In the genomic region with DNA sequence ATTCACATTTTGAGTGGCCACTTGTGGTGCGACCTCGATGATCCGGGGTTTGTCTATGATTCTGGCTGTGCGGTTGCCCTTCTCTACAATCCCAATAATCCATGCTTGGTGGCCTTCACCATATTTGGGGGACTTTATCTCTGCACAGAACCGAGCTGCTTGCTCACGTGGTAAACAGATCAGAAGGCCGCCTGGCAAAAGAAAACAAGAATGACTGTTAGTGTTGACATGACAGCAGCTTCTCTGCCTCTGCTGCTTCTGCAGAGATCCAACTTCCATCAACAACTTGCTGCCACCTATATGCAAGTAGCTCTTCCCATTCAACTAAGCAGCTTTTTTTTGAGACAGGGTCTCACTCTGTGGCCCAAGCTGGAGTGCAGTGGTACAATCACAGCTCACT, we compare ENCODE assay signal across 31 cellular contexts.
"Had no signal": no experiment of that assay in that cellular context is flagged by ENCODE, and none has a peak within 500 bp of the region (broad histone marks: within the 10 kb centered on the region; RNA-seq: fewer than 3 reads in every experiment).

No MANE protein-coding gene starts in this region.

- H3K4me3 Mint-ChIP-seq: activated CD4-positive, alpha-beta memory T cell treated with anti-CD3 and anti-CD28 coated beads, Interleukin-2, amount 10 ng/mL, durations not matched to agents 7 days and 5 days; activated CD4-positive, alpha-beta T cell treated with anti-CD3 and anti-CD28 coated beads for 36 hours; activated CD8-positive, alpha-beta memory T cell treated with anti-CD3 and anti-CD28 coated beads, Interleukin-2, amount 10 ng/mL, durations not matched to agents 7 days and 5 days; activated naive CD4-positive, alpha-beta T cell treated with anti-CD3 and anti-CD28 coated beads, Interleukin-2, amount 10 ng/mL, durations not matched to agents 7 days and 5 days; activated naive CD8-positive, alpha-beta T cell; activated naive CD8-positive, alpha-beta T cell treated with anti-CD3 and anti-CD28 coated beads, Interleukin-2, amount 50 U/mL, for 24 hours; brain; central memory CD8-positive, alpha-beta T cell; T-cell; T-helper 17 cell had no signal

- H3K4me3 ChIP-seq: MG63 had no signal

- H3K27ac Mint-ChIP-seq: activated CD4-positive, alpha-beta memory T cell treated with anti-CD3 and anti-CD28 coated beads, Interleukin-2, amount 10 ng/mL, durations not matched to agents 7 days and 5 days; activated CD4-positive, alpha-beta T cell treated with anti-CD3 and anti-CD28 coated beads for 36 hours; activated CD8-positive, alpha-beta memory T cell treated with anti-CD3 and anti-CD28 coated beads, Interleukin-2, amount 10 ng/mL, durations not matched to agents 7 days and 5 days; activated naive CD4-positive, alpha-beta T cell treated with anti-CD3 and anti-CD28 coated beads, Interleukin-2, amount 10 ng/mL, durations not matched to agents 7 days and 5 days; activated naive CD8-positive, alpha-beta T cell; activated naive CD8-positive, alpha-beta T cell treated with anti-CD3 and anti-CD28 coated beads, Interleukin-2, amount 50 U/mL, for 24 hours; T-helper 17 cell had no signal

- H3K27me3 Mint-ChIP-seq: activated CD4-positive, alpha-beta memory T cell treated with anti-CD3 and anti-CD28 coated beads, Interleukin-2, amount 10 ng/mL, durations not matched to agents 7 days and 5 days; activated CD4-positive, alpha-beta T cell treated with anti-CD3 and anti-CD28 coated beads for 36 hours; activated CD8-positive, alpha-beta memory T cell treated with anti-CD3 and anti-CD28 coated beads, Interleukin-2, amount 10 ng/mL, durations not matched to agents 7 days and 5 days; activated naive CD4-positive, alpha-beta T cell treated with anti-CD3 and anti-CD28 coated beads, Interleukin-2, amount 10 ng/mL, durations not matched to agents 7 days and 5 days; activated naive CD8-positive, alpha-beta T cell; activated naive CD8-positive, alpha-beta T cell treated with anti-CD3 and anti-CD28 coated beads, Interleukin-2, amount 50 U/mL, for 24 hours; brain; central memory CD8-positive, alpha-beta T cell; T-cell; T-helper 17 cell had no signal

- H3K27me3 ChIP-seq: MG63 had no signal

- ATAC-seq: activated CD4-positive, alpha-beta T cell treated with anti-CD3 and anti-CD28 coated beads for 36 hours; activated CD4-positive, CD25-positive, alpha-beta regulatory T cell treated with anti-CD3 and anti-CD28 coated beads, Interleukin-2, amount 50 U/mL, for 24 hours; activated CD8-positive, alpha-beta memory T cell treated with anti-CD3 and anti-CD28 coated beads, Interleukin-2, amount 10 ng/mL, durations not matched to agents 7 days and 5 days; activated naive CD8-positive, alpha-beta T cell treated with anti-CD3 and anti-CD28 coated beads, Interleukin-2, amount 50 U/mL, for 24 hours; Panc1; SK-N-SH treated with all-trans-retinoic acid at 6 μM for 48 hours; T-cell; T-helper 17 cell had no signal

- DNase-seq: activated CD4-positive, alpha-beta memory T cell treated with anti-CD3 and anti-CD28 coated beads, Interleukin-2, amount 10 ng/mL, durations not matched to agents 7 days and 5 days; activated CD4-positive, alpha-beta T cell treated with anti-CD3 and anti-CD28 coated beads for 36 hours; activated CD8-positive, alpha-beta memory T cell treated with anti-CD3 and anti-CD28 coated beads for 24 hours; activated CD8-positive, alpha-beta memory T cell treated with anti-CD3 and anti-CD28 coated beads, Interleukin-2, amount 10 ng/mL, durations not matched to agents 7 days and 5 days; activated CD8-positive, alpha-beta memory T cell treated with anti-CD3 and anti-CD28 coated beads, Interleukin-2, amount 50 U/mL, for 48 hours; activated effector memory CD4-positive, alpha-beta T cell treated with Interleukin-2 at 50 U/mL for 16 hours; activated naive CD4-positive, alpha-beta T cell treated with anti-CD3 and anti-CD28 coated beads, Interleukin-2, amount 10 ng/mL, durations not matched to agents 7 days and 5 days; activated naive CD8-positive, alpha-beta T cell treated with anti-CD3 and anti-CD28 coated beads, Interleukin-2, amount 50 U/mL, for 24 hours; activated T-cell treated with anti-CD3 and anti-CD28 coated beads, Interleukin-2, amount 50 U/mL, for 48 hours; anterior cingulate cortex; Kasumi-1; KG1; MG63; NCI-H1048; NCI-H1105 treated with DMSO at 0.1 percent for 48 hours; NCI-H1436; NCI-H1694; NCI-H1930; NCI-H2081 treated with DMSO at 0.1 percent for 48 hours; NCI-H345; NCI-H524 treated with DMSO at 0.1 percent for 48 hours; SIG-M5; T-cell; T-helper 17 cell; T1000 had no signal

- H3K9me3 Mint-ChIP-seq: activated CD4-positive, alpha-beta memory T cell treated with anti-CD3 and anti-CD28 coated beads, Interleukin-2, amount 10 ng/mL, durations not matched to agents 7 days and 5 days; activated naive CD4-positive, alpha-beta T cell treated with anti-CD3 and anti-CD28 coated beads, Interleukin-2, amount 10 ng/mL, durations not matched to agents 7 days and 5 days; activated naive CD8-positive, alpha-beta T cell treated with anti-CD3 and anti-CD28 coated beads, Interleukin-2, amount 50 U/mL, for 24 hours; brain; central memory CD8-positive, alpha-beta T cell; T-cell had no signal

- H3K9me3 ChIP-seq: MG63 had no signal

- H3K4me1 Mint-ChIP-seq: activated CD4-positive, alpha-beta memory T cell treated with anti-CD3 and anti-CD28 coated beads, Interleukin-2, amount 10 ng/mL, durations not matched to agents 7 days and 5 days; activated CD4-positive, alpha-beta T cell treated with anti-CD3 and anti-CD28 coated beads for 36 hours; activated CD8-positive, alpha-beta memory T cell treated with anti-CD3 and anti-CD28 coated beads, Interleukin-2, amount 10 ng/mL, durations not matched to agents 7 days and 5 days; activated naive CD4-positive, alpha-beta T cell treated with anti-CD3 and anti-CD28 coated beads, Interleukin-2, amount 10 ng/mL, durations not matched to agents 7 days and 5 days; activated naive CD8-positive, alpha-beta T cell treated with anti-CD3 and anti-CD28 coated beads, Interleukin-2, amount 50 U/mL, for 24 hours; brain; central memory CD8-positive, alpha-beta T cell; T-cell had no signal
